Comparison of ENCODE assay signal across 8 cellular contexts in the genomic region with DNA sequence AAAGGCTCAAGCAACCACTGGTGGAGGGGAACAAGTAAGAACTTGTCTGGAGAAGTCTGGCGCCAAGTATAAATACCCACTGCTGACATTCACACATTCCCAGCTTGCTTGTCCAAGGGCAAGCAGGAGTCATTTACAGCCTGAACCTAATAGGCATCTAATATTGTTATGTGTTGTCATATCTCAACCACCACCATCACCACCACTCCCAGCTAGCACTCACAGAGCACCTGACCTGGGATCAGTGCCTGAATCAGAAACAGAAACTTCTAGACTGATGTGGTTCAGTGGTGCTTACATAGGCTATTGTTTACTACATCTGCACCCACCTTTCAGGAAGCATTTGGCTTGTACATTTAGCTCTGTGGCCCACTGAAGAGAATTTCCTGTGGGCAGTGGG.
A peak's percentile ranks its signal among the peaks of the same experiment; 100 is the strongest.
DNase-seq lines count a peak whose midpoint lies in the region; ATAC-seq lines count a peak whose summit lies in the region.
"Not testable (repeated sequence)": the region's sequence is repeated elsewhere in the genome, so short reads cannot be mapped to it uniquely, and the experiment has no call there.

No MANE protein-coding gene starts in this region.

- not testable (repeated sequence) for H3K27me3 Mint-ChIP-seq in T-cell

- not testable (repeated sequence) for DNase-seq in T-cell; stimulated activated naive CD8-positive, alpha-beta T cell treated with anti-CD3 and anti-CD28 coated beads, Interleukin-15, Interleukin-2, amounts not matched to agents 100 U/mL and 50 U/mL, for 24 hours

- peak; percentile 76 for ATAC-seq in GM18508 (IDR thresholded peaks at IDR 0.05; ENCODE audit: insufficient read depth, unreplicated experiment)
- peak; percentile 88 for ATAC-seq in GM19351 (IDR thresholded peaks at IDR 0.05; ENCODE audit: unreplicated experiment)
- ATAC-seq in GM21576 (IDR thresholded peaks at IDR 0.05; ENCODE audit: unreplicated experiment) = peak; percentile 98
- peak; percentile 83 for ATAC-seq in HG02885 (IDR thresholded peaks at IDR 0.05; ENCODE audit: poor library complexity, unreplicated experiment)
- peak; percentile 83 for ATAC-seq in HG03280 (IDR thresholded peaks at IDR 0.05; ENCODE audit: unreplicated experiment)
- peak; percentile 24 to 66 (median 57) for ATAC-seq in T-cell (replicated peaks in 1 of 4)
- peak; percentile 61 for ATAC-seq in esophagus mucosa
- ATAC-seq in stimulated activated naive CD8-positive, alpha-beta T cell treated with anti-CD3 and anti-CD28 coated beads, Interleukin-15, Interleukin-2, amounts not matched to agents 100 U/mL and 50 U/mL, for 24 hours = peak; percentile 45

- H3K9me3 Mint-ChIP-seq in T-cell = not testable (repeated sequence)

- POLR2A ChIA-PET in T-cell (lab: Charles Lee) = not testable (repeated sequence)

- not testable (repeated sequence) for H3K4me1 Mint-ChIP-seq in T-cell

- CTCF ChIA-PET in T-cell (lab: Charles Lee) = not testable (repeated sequence)

- H3K36me3 Mint-ChIP-seq in T-cell = not testable (repeated sequence)

- not testable (repeated sequence) for H3K27ac Mint-ChIP-seq in T-cell

- not testable (repeated sequence) for H3K4me3 Mint-ChIP-seq in T-cell

Comparison
In these comparisons a context has a peak if more than half of its experiments do, and no peak if none do; other contexts are left out.
1. ATAC-seq: peak in every context shown above with its lines; median percentile 98 in GM21576; 88 in GM19351; 83 in HG02885; 83 in HG03280; 76 in GM18508; 61 in esophagus mucosa; 57 in T-cell; 45 in stimulated activated naive CD8-positive, alpha-beta T cell treated with anti-CD3 and anti-CD28 coated beads, Interleukin-15, Interleukin-2, amounts not matched to agents 100 U/mL and 50 U/mL, for 24 hours.